15 cellular contexts compared by ENCODE assay signal in genomic region chr7:20403356-20403755, GRCh38.
DNase-seq lines count a peak whose midpoint lies in the region; ATAC-seq, FAIRE-seq and TF ChIP-seq lines count a peak whose summit lies in the region.
"Had no signal": no experiment of that assay in that cellular context is flagged by ENCODE, and none has a peak within 500 bp of the region (broad histone marks: within the 10 kb centered on the region; RNA-seq: fewer than 3 reads in every experiment).

No MANE protein-coding gene starts in this region.

- 22 to 24% methylated on average over 3 of the region's 3 CpGs for WGBS in pancreas, 2 donors

- H3K4me3 ChIP-seq in BLaER1 treated with 17β-estradiol and CSF1 and Interleukin-3, amounts not matched to agents 10 nM and 100 nM = no peak overlapping the region
- no peak overlapping the region for H3K4me3 ChIP-seq in pancreas

- FAIRE-seq in pancreas (lab: Jason Lieb, UNC) (no peak), RCC 7860 (lab: Jason Lieb, UNC) (no peak)
- FAIRE-seq: small intestine had no signal

- no peak for TF ChIP-seq CTCF in pancreas (IDR thresholded peaks at IDR 0.05)
- TF ChIP-seq CTCF in GM10248 (IDR thresholded peaks at IDR 0.05; ENCODE audit: control extremely low read depth, extremely low read depth, low read depth, missing control alignments) = no peak

- POLR2A ChIA-PET in GM10248 (lab: Yijun Ruan, JAX) = no interaction called here

- no peaks in the 10 kb centered on the region for H3K9me3 ChIP-seq in BLaER1 treated with 17β-estradiol and CSF1 and Interleukin-3, amounts not matched to agents 10 nM and 100 nM (replicated peaks in 1 of 11)
- H3K9me3 ChIP-seq in pancreas = no peaks in the 10 kb centered on the region

- intact Hi-C loops in pancreas (cut with DNase I) = no loop called here

- ATAC-seq in pancreas (peak; percentile 76 to 89 (median 88)), GM19395 (IDR thresholded peaks at IDR 0.05; ENCODE audit: unreplicated experiment) (no peak)
- ATAC-seq: activated T-cell treated with anti-CD3 and anti-CD28 coated beads, Interleukin-2, amount 50 U/mL, for 4 hours; natural killer cell had no signal

- DNase-seq in NCI-H82 treated with DMSO at 0.1 percent for 48 hours (lab: John Stamatoyannopoulos, UW; ENCODE audit: unreplicated experiment) = peak; percentile 13
- peak; percentile 76 for DNase-seq in fibroblast of the conjunctiva (ENCODE audit: low read depth)
- peak; percentile 69 to 78 (median 69) for DNase-seq in pancreas
- DNase-seq in GDM1 (lab: John Stamatoyannopoulos, UW) = no peak
- DNase-seq in GM10248 (ENCODE audit: extremely low spot score) = no peak
- no peak for DNase-seq in RCC 7860 (ENCODE audit: low spot score)
- DNase-seq: activated T-cell treated with anti-CD3 and anti-CD28 coated beads, Interleukin-2, amount 50 U/mL, for 4 hours; hypothalamus; natural killer cell; NCI-H1417 treated with DMSO at 0.1 percent for 48 hours; NCI-H774; small intestine; stimulated activated naive CD4-positive, alpha-beta T cell had no signal

- H3K27ac ChIP-seq in BLaER1 treated with 17β-estradiol and CSF1 and Interleukin-3, amounts not matched to agents 10 nM and 100 nM = no peak overlapping the region
- peak overlapping the region in 3 of 4 donors; percentile 13 to 71 (median 57) for H3K27ac ChIP-seq in pancreas

- no peaks in the 10 kb centered on the region for H3K27me3 ChIP-seq in BLaER1 treated with 17β-estradiol and CSF1 and Interleukin-3, amounts not matched to agents 10 nM and 100 nM
- H3K27me3 ChIP-seq in pancreas = no peaks in the 10 kb centered on the region

- no peaks in the 10 kb centered on the region for H4K20me1 ChIP-seq in BLaER1 treated with 17β-estradiol and CSF1 and Interleukin-3, amounts not matched to agents 10 nM and 100 nM

- no peaks in the 10 kb centered on the region for H3K36me3 ChIP-seq in BLaER1 treated with 17β-estradiol and CSF1 and Interleukin-3, amounts not matched to agents 10 nM and 100 nM
- peaks cover 0 to 5% (median 0%) of the 10 kb centered on the region in 3 donors for H3K36me3 ChIP-seq in pancreas

- peaks cover 13 to 18% (median 15%) of the 10 kb centered on the region in 10 experiments for H3K4me1 ChIP-seq in BLaER1 treated with 17β-estradiol and CSF1 and Interleukin-3, amounts not matched to agents 10 nM and 100 nM
- H3K4me1 ChIP-seq in pancreas = peaks cover 39 to 41% (median 40%) of the 10 kb centered on the region in 3 donors

- no peak overlapping the region; a peak in 1 of 22 replicates for H3K9ac ChIP-seq in BLaER1 treated with 17β-estradiol and CSF1 and Interleukin-3, amounts not matched to agents 10 nM and 100 nM

- CTCF ChIA-PET in GM10248 (lab: Yijun Ruan, JAX) = interaction anchor here (1.0 to 2.7 kb wide), 4 partner anchors 8 to 24 kb away, joined by 3 to 15 read pairs (median 7); no protein-coding TSS in a partner anchor

- H3K4me2 ChIP-seq in BLaER1 treated with 17β-estradiol and CSF1 and Interleukin-3, amounts not matched to agents 10 nM and 100 nM = peak overlapping the region; percentile 34 to 75 (median 62)

Comparison
In these comparisons a context has a peak if more than half of its experiments do, and no peak if none do; other contexts are left out.
1. H3K27ac ChIP-seq: peak in pancreas (3 of 4); none in BLaER1 treated with 17β-estradiol and CSF1 and Interleukin-3, amounts not matched to agents 10 nM and 100 nM (0 of 11).
2. DNase-seq: peak in NCI-H82 treated with DMSO at 0.1 percent for 48 hours (single experiment), fibroblast of the conjunctiva (single experiment) and pancreas (6 of 6); none in GDM1 (single experiment), GM10248 (single experiment) and RCC 7860 (single experiment).